In the genomic region with DNA sequence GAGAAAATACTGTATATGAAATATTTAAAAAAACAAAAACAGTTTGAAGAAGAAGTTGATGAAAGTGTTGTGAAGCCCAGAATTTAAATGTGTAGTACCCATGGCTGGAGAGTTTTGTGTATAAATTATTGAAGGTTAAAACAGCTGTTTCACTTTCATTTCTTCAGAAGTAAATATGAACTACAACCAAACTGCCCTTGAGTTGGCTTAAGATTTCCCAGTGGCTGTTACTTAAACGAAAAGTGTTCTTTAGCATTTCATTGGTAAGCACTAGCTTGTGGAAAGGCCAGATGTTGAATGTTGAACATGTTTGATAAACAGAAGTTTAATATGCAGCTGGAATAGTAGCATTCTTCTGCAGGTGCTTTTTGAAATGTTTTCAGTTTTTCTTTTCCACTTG, we compare ENCODE assay signal across 12 cellular contexts.
DNase-seq lines count a peak whose midpoint lies in the region; ATAC-seq, FAIRE-seq and TF ChIP-seq lines count a peak whose summit lies in the region.
"Had no signal": no experiment of that assay in that cellular context is flagged by ENCODE, and none has a peak within 500 bp of the region (broad histone marks: within the 10 kb centered on the region; RNA-seq: fewer than 3 reads in every experiment).

No MANE protein-coding gene starts in this region.

- peak; percentile 80 for FAIRE-seq in GM12892 (lab: Jason Lieb, UNC)
- FAIRE-seq: keratinocyte had no signal

- no peak for TF ChIP-seq POLR2A in GM12892 (IDR thresholded peaks at IDR 0.05; ENCODE audit: low read depth, low read length)

- H3K4me1 ChIP-seq in OCI-LY1 (ENCODE audit: insufficient read depth, low read length, severe bottlenecking) (peaks cover 24% of the 10 kb centered on the region), osteoblast (ENCODE audit: insufficient read depth, low read length) (no peaks in the 10 kb centered on the region)

- H3K27ac ChIP-seq in OCI-LY1 (ENCODE audit: low read depth, low read length, poor library complexity, severe bottlenecking) (peak overlapping the region; percentile 38), osteoblast (ENCODE audit: low read depth, low read length) (no peak overlapping the region)
- H3K27ac ChIP-seq: esophagus muscularis mucosa had no signal

- H2AFZ ChIP-seq in OCI-LY1 (ENCODE audit: low read length) (no peak overlapping the region), osteoblast (ENCODE audit: low read length) (no peak overlapping the region)

- H3K27ac Mint-ChIP-seq in effector memory CD8-positive, alpha-beta T cell: peak overlapping the region; percentile 36 to 44

- no peak for DNase-seq in GM12892 (ENCODE audit: insufficient read length)
- no peak for DNase-seq in effector memory CD8-positive, alpha-beta T cell
- no peak for DNase-seq in osteoblast (ENCODE audit: insufficient read length, low spot score, missing footprints)
- no peak for DNase-seq in KG1 (lab: John Stamatoyannopoulos, UW)
- DNase-seq in kidney tubule cell (ENCODE audit: low spot score): no peak
- DNase-seq: activated CD4-positive, alpha-beta T cell treated with anti-CD3 and anti-CD28 coated beads for 4 hours; occipital lobe; stimulated activated CD4-positive, alpha-beta T cell treated with anti-CD3 and anti-CD28 coated beads, Interleukin-4, amount 100 ng/mL, for 24 hours had no signal

- H4K20me1 ChIP-seq in OCI-LY1 (ENCODE audit: insufficient read depth, low read length): no peaks in the 10 kb centered on the region
- peaks cover 10% of the 10 kb centered on the region for H4K20me1 ChIP-seq in osteoblast (ENCODE audit: insufficient read depth, low read length)

- H3K79me2 ChIP-seq in OCI-LY1 (ENCODE audit: insufficient read depth, low read length): peaks cover 52% of the 10 kb centered on the region
- no peaks in the 10 kb centered on the region for H3K79me2 ChIP-seq in osteoblast (ENCODE audit: insufficient read depth, low read length)

- no peaks in the 10 kb centered on the region for H3K27me3 Mint-ChIP-seq in effector memory CD8-positive, alpha-beta T cell

- H3K4me3 Mint-ChIP-seq in effector memory CD8-positive, alpha-beta T cell: peak overlapping the region; percentile 48 to 66

- no peaks in the 10 kb centered on the region for H3K27me3 ChIP-seq in OCI-LY1 (ENCODE audit: insufficient read depth, low read length)
- H3K27me3 ChIP-seq in osteoblast (ENCODE audit: insufficient read depth, low read length): no peaks in the 10 kb centered on the region
- H3K27me3 ChIP-seq: esophagus muscularis mucosa had no signal

- peaks cover 19% of the 10 kb centered on the region for H3K36me3 Mint-ChIP-seq in effector memory CD8-positive, alpha-beta T cell (ENCODE audit: insufficient read depth)

- no peak for TF ChIP-seq CTCF in OCI-LY1 (IDR thresholded peaks at IDR 0.05; ENCODE audit: low read length)
- TF ChIP-seq CTCF in osteoblast (IDR thresholded peaks at IDR 0.05; ENCODE audit: extremely low read depth, low read depth, low read length): no peak

- no peaks in the 10 kb centered on the region for H3K9me2 ChIP-seq in OCI-LY1 (ENCODE audit: low read depth, low read length)

- H3K4me3 ChIP-seq in OCI-LY1 (ENCODE audit: low read depth, low read length, poor library complexity, severe bottlenecking) (peak overlapping the region; percentile 10), osteoblast (ENCODE audit: insufficient read depth, low read length) (peak overlapping the region; percentile 7)
- H3K4me3 ChIP-seq: esophagus muscularis mucosa had no signal

- H3K36me3 ChIP-seq in OCI-LY1 (ENCODE audit: insufficient read depth, low read length): peaks cover 6% of the 10 kb centered on the region
- no peaks in the 10 kb centered on the region for H3K36me3 ChIP-seq in osteoblast (ENCODE audit: insufficient read depth, low read length)
- H3K36me3 ChIP-seq: esophagus muscularis mucosa had no signal

- H3F3A ChIP-seq in OCI-LY1 (ENCODE audit: insufficient read depth, low read length): no peaks in the 10 kb centered on the region

- H3K9me3 ChIP-seq in OCI-LY1 (ENCODE audit: low read length) (0 out of 2 replicates have a peak, but pooled peaks cover 5% of the 10 kb centered on the region), osteoblast (ENCODE audit: low read depth, low read length) (no peaks in the 10 kb centered on the region)
- H3K9me3 ChIP-seq: esophagus muscularis mucosa had no signal

- peaks cover 37 to 59% of the 10 kb centered on the region in 2 donors for H3K4me1 Mint-ChIP-seq in effector memory CD8-positive, alpha-beta T cell (ENCODE audit: low read depth in 2 of 2)

- H3K9ac ChIP-seq in OCI-LY1 (ENCODE audit: low read length): peak overlapping the region; percentile 16; the same call in 1 of the 2 replicates

- ATAC-seq in effector memory CD8-positive, alpha-beta T cell (replicated peaks): peak; percentile 70
- ATAC-seq in GM18502 (IDR thresholded peaks at IDR 0.05; ENCODE audit: poor library complexity, unreplicated experiment): no peak

- peak overlapping the region; percentile 56 for H3K4me2 ChIP-seq in OCI-LY1 (ENCODE audit: low read length)
- peak overlapping the region; percentile 7 for H3K4me2 ChIP-seq in osteoblast (ENCODE audit: insufficient read depth, low read length)

- no peaks in the 10 kb centered on the region for H3K9me3 Mint-ChIP-seq in effector memory CD8-positive, alpha-beta T cell
